In genomic region chr13:27583645-27584044, GRCh38 we compare ENCODE assay signal across 13 cellular contexts. TPM values are rescaled to one million over a fixed set of nuclear protein-coding genes. Genes with fewer than 3 reads are reported as not detected.
DNase-seq lines count a peak whose midpoint lies in the region; ATAC-seq and TF ChIP-seq lines count a peak whose summit lies in the region.
"Had no signal": no experiment of that assay in that cellular context is flagged by ENCODE, and none has a peak within 500 bp of the region (broad histone marks: within the 10 kb centered on the region; RNA-seq: fewer than 3 reads in every experiment).

No MANE protein-coding gene starts in this region.

- POLR2A ChIA-PET in activated CD4-positive, alpha-beta T cell treated with anti-CD3 and anti-CD28 coated beads for 36 hours (lab: Charles Lee): no interaction called here
- POLR2A ChIA-PET in IMR-90 (lab: Charles Lee; ENCODE audit: unreplicated experiment): no interaction called here

- H2AK5ac ChIP-seq in IMR-90 (ENCODE audit: low read depth, low read length): no peak overlapping the region

- intact Hi-C loops in activated CD4-positive, alpha-beta T cell treated with anti-CD3 and anti-CD28 coated beads for 36 hours (cut with DNase I, micrococcal nuclease): no loop called here
- intact Hi-C loops in IMR-90 (cut with micrococcal nuclease): no loop called here

- TF ChIP-seq POLR2A in IMR-90 (IDR thresholded peaks at IDR 0.05; ENCODE audit: low read depth, low read length): no peak

- H3K23ac ChIP-seq in IMR-90 (ENCODE audit: low read depth, low read length): no peak overlapping the region

- H3K27ac ChIP-seq in IMR-90 (ENCODE audit: insufficient read depth, low read length): no peak overlapping the region
- H3K27ac ChIP-seq: colonic mucosa, gastrocnemius medialis, parathyroid adenoma had no signal

- TF ChIP-seq CTCF in IMR-90 (conservative IDR thresholded peaks at IDR 0.05; ENCODE audit: low read depth, low read length) (no peak), choroid plexus epithelial cell (conservative IDR thresholded peaks at IDR 0.05; ENCODE audit: low read depth, low read length) (no peak), neural crest cell (conservative IDR thresholded peaks at IDR 0.05) (no peak)

- H3K4me1 Mint-ChIP-seq in activated CD4-positive, alpha-beta T cell treated with anti-CD3 and anti-CD28 coated beads for 36 hours: peaks cover 18% of the 10 kb centered on the region
- peaks cover 16% of the 10 kb centered on the region for H3K4me1 Mint-ChIP-seq in neural crest cell
- peaks cover 15% of the 10 kb centered on the region for H3K4me1 Mint-ChIP-seq in activated CD8-positive, alpha-beta memory T cell treated with anti-CD3 and anti-CD28 coated beads, Interleukin-2, amount 10 ng/mL, durations not matched to agents 7 days and 5 days

- no peaks in the 10 kb centered on the region for H3K9me3 ChIP-seq in IMR-90 (ENCODE audit: control insufficient read depth, insufficient read depth, low read length)
- H3K9me3 ChIP-seq: colonic mucosa, gastrocnemius medialis had no signal

- in situ Hi-C loops in IMR-90 (cut with MboI; ENCODE audit: low sequenced_read_pairs): no loop called here

- H2BK15ac ChIP-seq in IMR-90 (ENCODE audit: low read depth, low read length): no peak overlapping the region

- peak overlapping the region; percentile 63 for H3K27ac Mint-ChIP-seq in activated CD4-positive, alpha-beta T cell treated with anti-CD3 and anti-CD28 coated beads for 36 hours
- H3K27ac Mint-ChIP-seq in neural crest cell (ENCODE audit: unreplicated experiment): peak overlapping the region; percentile 31
- no peak overlapping the region for H3K27ac Mint-ChIP-seq in activated CD8-positive, alpha-beta memory T cell treated with anti-CD3 and anti-CD28 coated beads, Interleukin-2, amount 10 ng/mL, durations not matched to agents 7 days and 5 days

- H2BK20ac ChIP-seq in IMR-90 (ENCODE audit: low read depth, low read length): no peak overlapping the region

- H3K36me3 Mint-ChIP-seq in activated CD4-positive, alpha-beta T cell treated with anti-CD3 and anti-CD28 coated beads for 36 hours (ENCODE audit: low read depth): peaks cover 2% of the 10 kb centered on the region
- no peaks in the 10 kb centered on the region for H3K36me3 Mint-ChIP-seq in neural crest cell (ENCODE audit: low read depth)
- peaks cover 8% of the 10 kb centered on the region for H3K36me3 Mint-ChIP-seq in activated CD8-positive, alpha-beta memory T cell treated with anti-CD3 and anti-CD28 coated beads, Interleukin-2, amount 10 ng/mL, durations not matched to agents 7 days and 5 days

- no peak overlapping the region for H2BK5ac ChIP-seq in IMR-90 (ENCODE audit: low read depth, low read length, poor library complexity, severe bottlenecking)

- no peak for ATAC-seq in activated CD4-positive, alpha-beta T cell treated with anti-CD3 and anti-CD28 coated beads for 36 hours
- ATAC-seq in IMR-90 (ENCODE audit: low read depth): peak; percentile 40
- no peak for ATAC-seq in activated CD8-positive, alpha-beta memory T cell treated with anti-CD3 and anti-CD28 coated beads, Interleukin-2, amount 10 ng/mL, durations not matched to agents 7 days and 5 days
- ATAC-seq in HG03571 (IDR thresholded peaks at IDR 0.05; ENCODE audit: unreplicated experiment): no peak
- ATAC-seq: gastrocnemius medialis had no signal

- no peak overlapping the region for H3K9ac ChIP-seq in IMR-90 (ENCODE audit: low read depth, low read length)
- H3K9ac ChIP-seq: parathyroid adenoma had no signal

- no peak overlapping the region for H3K4me3 ChIP-seq in IMR-90 (ENCODE audit: insufficient read depth, low read depth, low read length)
- no peak overlapping the region for H3K4me3 ChIP-seq in choroid plexus epithelial cell (ENCODE audit: low read depth, low read length)
- H3K4me3 ChIP-seq: colonic mucosa, gastrocnemius medialis had no signal

- H3K36me3 ChIP-seq in IMR-90 (ENCODE audit: control insufficient read depth, insufficient read depth, low read length): no peaks in the 10 kb centered on the region
- H3K36me3 ChIP-seq: colonic mucosa, gastrocnemius medialis had no signal

- H3K56ac ChIP-seq in IMR-90 (ENCODE audit: extremely low read depth, insufficient read depth, low read length): no peak overlapping the region

- H4K8ac ChIP-seq in IMR-90 (ENCODE audit: low read depth in 2 of 2, low read length in 2 of 2): no peak overlapping the region; a peak in 1 of 4 replicates

- TF ChIP-seq RAD21 in IMR-90 (IDR thresholded peaks at IDR 0.05; ENCODE audit: low read length): no peak

- no peak overlapping the region for H2AK9ac ChIP-seq in IMR-90 (replicated peaks; ENCODE audit: low read depth, low read length, poor library complexity)

- no CpG with 5 or more reads among the region's 4 CpGs for WGBS in IMR-90 (ENCODE audit: extremely low coverage in 2 of 2, insufficient read length in 1 of 2), 2 experiments

- no peak overlapping the region for H3K4me3 Mint-ChIP-seq in activated CD4-positive, alpha-beta T cell treated with anti-CD3 and anti-CD28 coated beads for 36 hours
- no peak overlapping the region for H3K4me3 Mint-ChIP-seq in neural crest cell
- no peak overlapping the region for H3K4me3 Mint-ChIP-seq in activated CD8-positive, alpha-beta memory T cell treated with anti-CD3 and anti-CD28 coated beads, Interleukin-2, amount 10 ng/mL, durations not matched to agents 7 days and 5 days

- no peak overlapping the region for H3K18ac ChIP-seq in IMR-90 (ENCODE audit: low read depth, low read length)

- peak overlapping the region; percentile 19; the same call in 1 of the 2 replicates for H3K4me2 ChIP-seq in IMR-90 (ENCODE audit: low read depth, low read length)

- 0 out of 2 replicates have a peak, but pooled peaks cover under 1% of the 10 kb centered on the region for H3K9me1 ChIP-seq in IMR-90 (ENCODE audit: insufficient read depth, low read length)

- dilution Hi-C loops in IMR-90 (cut with HindIII; ENCODE audit: low sequenced_read_pairs, unreplicated experiment): no loop called here

- no peak overlapping the region for H4K5ac ChIP-seq in IMR-90 (ENCODE audit: low read depth, low read length)

- peaks cover 6% of the 10 kb centered on the region for H3K9me3 Mint-ChIP-seq in activated CD4-positive, alpha-beta T cell treated with anti-CD3 and anti-CD28 coated beads for 36 hours (ENCODE audit: low read depth)
- H3K9me3 Mint-ChIP-seq in neural crest cell: peaks cover 4% of the 10 kb centered on the region
- no peaks in the 10 kb centered on the region for H3K9me3 Mint-ChIP-seq in activated CD8-positive, alpha-beta memory T cell treated with anti-CD3 and anti-CD28 coated beads, Interleukin-2, amount 10 ng/mL, durations not matched to agents 7 days and 5 days (ENCODE audit: low read depth)

- H3K4ac ChIP-seq in IMR-90 (ENCODE audit: low read depth, low read length): no peak overlapping the region

- H3K14ac ChIP-seq in IMR-90 (replicated peaks; ENCODE audit: low read depth, low read length): no peak overlapping the region

- peaks cover 3% of the 10 kb centered on the region for H3K4me1 ChIP-seq in IMR-90 (ENCODE audit: control insufficient read depth, insufficient read depth, low read length)
- H3K4me1 ChIP-seq: gastrocnemius medialis, parathyroid adenoma had no signal

- H4K91ac ChIP-seq in IMR-90 (ENCODE audit: insufficient read depth, low read depth, low read length): no peak overlapping the region

- H2BK120ac ChIP-seq in IMR-90 (ENCODE audit: low read depth, low read length): no peak overlapping the region

- H2AFZ ChIP-seq in IMR-90 (replicated peaks; ENCODE audit: low read length, poor library complexity): no peak overlapping the region
- H2AFZ ChIP-seq: parathyroid adenoma had no signal

- H3K79me1 ChIP-seq in IMR-90 (ENCODE audit: low read depth in 1 of 2, low read length in 2 of 2): peaks cover 8 to 17% of the 10 kb centered on the region in 2 experiments; a peak in 3 of 4 replicates

- H3K27me3 Mint-ChIP-seq in activated CD4-positive, alpha-beta T cell treated with anti-CD3 and anti-CD28 coated beads for 36 hours: no peaks in the 10 kb centered on the region
- no peaks in the 10 kb centered on the region for H3K27me3 Mint-ChIP-seq in neural crest cell (ENCODE audit: low read depth)
- no peaks in the 10 kb centered on the region for H3K27me3 Mint-ChIP-seq in activated CD8-positive, alpha-beta memory T cell treated with anti-CD3 and anti-CD28 coated beads, Interleukin-2, amount 10 ng/mL, durations not matched to agents 7 days and 5 days

- CTCF ChIA-PET in activated CD4-positive, alpha-beta T cell treated with anti-CD3 and anti-CD28 coated beads for 36 hours (lab: Charles Lee): no interaction called here
- CTCF ChIA-PET in IMR-90 (lab: Yijun Ruan, JAX): no interaction called here
- CTCF ChIA-PET in activated CD8-positive, alpha-beta memory T cell treated with anti-CD3 and anti-CD28 coated beads, Interleukin-2, amount 10 ng/mL, durations not matched to agents 7 days and 5 days (lab: Charles Lee): no interaction called here

- H4K20me1 ChIP-seq in IMR-90 (ENCODE audit: insufficient read depth, low read length): no peaks in the 10 kb centered on the region

- BruUV-seq in IMR-90 (replicated peaks; lab: Mats Ljungman, UMichigan): no TSS peak

- H3K27me3 ChIP-seq in IMR-90 (ENCODE audit: control insufficient read depth, insufficient read depth, low read length): no peaks in the 10 kb centered on the region
- H3K27me3 ChIP-seq: colonic mucosa, gastrocnemius medialis had no signal

- no peak for DNase-seq in activated CD4-positive, alpha-beta T cell treated with anti-CD3 and anti-CD28 coated beads for 36 hours
- DNase-seq in activated CD4-positive, alpha-beta T cell treated with anti-CD3 and anti-CD28 coated beads for 48 hours: no peak
- no peak for DNase-seq in IMR-90
- DNase-seq in choroid plexus epithelial cell (ENCODE audit: low read depth): peak; percentile 70
- DNase-seq in neural crest cell (ENCODE audit: low read depth, low spot score): no peak
- no peak for DNase-seq in 8988T
- DNase-seq in activated CD8-positive, alpha-beta memory T cell treated with anti-CD3 and anti-CD28 coated beads, Interleukin-2, amount 10 ng/mL, durations not matched to agents 7 days and 5 days: no peak
- DNase-seq: colonic mucosa, gastrocnemius medialis, NCI-H2029, OCI-M1 had no signal

RNA-seq across cellular contexts. Expression of gene LNX2, which starts 36.7 kb away (rescaled TPM):
- 1 to 10 TPM; 4.7 to 4.8 TPM for total RNA-seq in activated CD4-positive, alpha-beta T cell treated with anti-CD3 and anti-CD28 coated beads for 36 hours
- total RNA-seq in IMR-90 (2012; rRNA removed) (7.2 and 7.8 TPM in 2 replicates), neural crest cell (9.4 and 9.6 TPM in 2 replicates)
- polyA plus RNA-seq in IMR-90 (2012; rRNA removed): 2.6 and 3.1 TPM in 2 replicates
- polyA plus RNA-seq in IMR-90 (2012; cell fraction: cytosol; rRNA removed): 1.2 and 1.4 TPM in 2 replicates
- 0.75 and 3.3 TPM in 2 replicates for polyA plus RNA-seq in IMR-90 (2012; cell fraction: nucleus; rRNA removed; ENCODE audit: low replicate concordance)
- total RNA-seq in activated CD8-positive, alpha-beta memory T cell treated with anti-CD3 and anti-CD28 coated beads, Interleukin-2, amount 10 ng/mL, durations not matched to agents 7 days and 5 days: 1 to 10 TPM; 5.9 to 6.6 TPM

RNA-seq across cellular contexts. Expression of gene POLR1D, which starts 38.0 kb away (rescaled TPM):
- 100 to 1,000 TPM; 165 to 197 TPM for total RNA-seq in activated CD4-positive, alpha-beta T cell treated with anti-CD3 and anti-CD28 coated beads for 36 hours
- total RNA-seq in IMR-90 (2012; rRNA removed) (65.4 and 73.9 TPM in 2 replicates), neural crest cell (92.6 and 100 TPM in 2 replicates)
- polyA plus RNA-seq in IMR-90 (2012; rRNA removed): 93.0 and 110 TPM in 2 replicates
- 51.6 and 70.3 TPM in 2 replicates for polyA plus RNA-seq in IMR-90 (2012; cell fraction: cytosol; rRNA removed)
- 30.3 and 82.4 TPM in 2 replicates for polyA plus RNA-seq in IMR-90 (2012; cell fraction: nucleus; rRNA removed; ENCODE audit: low replicate concordance)
- total RNA-seq in activated CD8-positive, alpha-beta memory T cell treated with anti-CD3 and anti-CD28 coated beads, Interleukin-2, amount 10 ng/mL, durations not matched to agents 7 days and 5 days: 100 to 1,000 TPM in 1 of 2 experiments, 10 to 100 TPM in 1; 99.7 to 108 TPM
